In the genomic region with DNA sequence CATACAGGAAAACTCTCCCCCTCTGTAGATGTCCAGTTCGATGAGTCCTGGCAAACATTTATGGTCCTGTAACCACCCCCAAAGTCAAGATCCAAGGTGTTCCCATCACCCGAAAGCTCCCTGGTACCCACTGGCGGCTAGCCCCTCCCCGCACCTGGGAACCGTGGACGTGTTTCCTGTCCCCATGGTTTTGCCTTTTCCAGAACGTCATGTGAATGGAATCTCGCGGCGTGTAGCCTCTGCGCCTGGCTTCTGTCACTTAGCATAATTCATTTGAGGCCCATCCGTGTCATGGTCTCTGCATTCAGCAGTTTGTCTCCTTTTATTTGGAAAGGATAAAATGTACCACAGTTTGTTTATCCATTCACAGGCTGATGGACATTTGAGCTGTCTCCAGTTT, we compare ENCODE assay signal across 21 cellular contexts.
DNase-seq lines count a peak whose midpoint lies in the region; ATAC-seq and TF ChIP-seq lines count a peak whose summit lies in the region.
"Had no signal": no experiment of that assay in that cellular context is flagged by ENCODE, and none has a peak within 500 bp of the region (broad histone marks: within the 10 kb centered on the region; RNA-seq: fewer than 3 reads in every experiment).

No MANE protein-coding gene starts in this region.

- H3K36me3 ChIP-seq in left ventricle myocardium inferior (no peaks in the 10 kb centered on the region), mucosa of descending colon (ENCODE audit: low read depth) (no peaks in the 10 kb centered on the region), aorta (ENCODE audit: control insufficient read depth in 1 of 2, insufficient read depth in 2 of 2, low read length in 1 of 2) (no peaks in the 10 kb centered on the region)

- ATAC-seq in mucosa of descending colon, result no peak
- no peak for ATAC-seq in aorta (ENCODE audit: low FRiP score)
- no peak for ATAC-seq in GM18517 (IDR thresholded peaks at IDR 0.05; ENCODE audit: unreplicated experiment)

- TF ChIP-seq CTCF in left ventricle myocardium inferior (IDR thresholded peaks at IDR 0.05; ENCODE audit: borderline replicate concordance), result no peak
- no peak for TF ChIP-seq CTCF in chondrocyte (IDR thresholded peaks at IDR 0.05)
- no peak for TF ChIP-seq CTCF in mucosa of descending colon (IDR thresholded peaks at IDR 0.05)

- no peak overlapping the region for H3K27ac Mint-ChIP-seq in chondrocyte (ENCODE audit: unreplicated experiment)
- H3K27ac Mint-ChIP-seq: CD4-positive, alpha-beta T cell had no signal

- no peak overlapping the region for H3K4me3 Mint-ChIP-seq in chondrocyte (ENCODE audit: unreplicated experiment)
- H3K4me3 Mint-ChIP-seq: CD4-positive, alpha-beta T cell had no signal

- no peaks in the 10 kb centered on the region for H3K36me3 Mint-ChIP-seq in chondrocyte (ENCODE audit: low read depth)

- H3K9me3 Mint-ChIP-seq in chondrocyte (ENCODE audit: low read depth), result peaks cover 5% of the 10 kb centered on the region
- H3K9me3 Mint-ChIP-seq: CD4-positive, alpha-beta T cell had no signal

- peak; percentile 49 for DNase-seq in cardiac septum (ENCODE audit: low spot score)
- DNase-seq in left ventricle myocardium inferior, result no peak
- DNase-seq in chondrocyte (ENCODE audit: low spot score), result peak; percentile 49
- DNase-seq in mucosa of descending colon, result peak in 2 of 3 donors; percentile 16 to 22
- DNase-seq in aorta, result peak; percentile 14 to 24
- DNase-seq in stimulated activated CD8-positive, alpha-beta memory T cell treated with anti-CD3 and anti-CD28 coated beads, Interleukin-4, amount 100 ng/mL, for 48 hours, result no peak
- DNase-seq: AML-193; CD4-positive, alpha-beta T cell; DND-41; GDM1; GOT3; KBM-7; NCI-H1048; NCI-H146; NCI-H2227 treated with DMSO at 0.1 percent for 48 hours; NCI-H526; NK-92 treated with Interleukin-12 subunit alpha and Interleukin-12 subunit beta, amount 100 ng/mL, for 24 hours; OCI-M1 had no signal

- 90 to 91% methylated on average over 12 of the region's 12 CpGs for WGBS in aorta, 2 donors

- H3K27me3 Mint-ChIP-seq in chondrocyte (ENCODE audit: low read depth), result peaks cover 14% of the 10 kb centered on the region
- H3K27me3 Mint-ChIP-seq: CD4-positive, alpha-beta T cell had no signal

- H3K4me3 ChIP-seq in left ventricle myocardium inferior (no peak overlapping the region), mucosa of descending colon (no peak overlapping the region), aorta (ENCODE audit: low read length in 2 of 2) (no peak overlapping the region)

- intact Hi-C loops in cardiac septum (cut with DNase I), result no loop called here
- intact Hi-C loops in left ventricle myocardium inferior (cut with micrococcal nuclease), result loop anchor here (10.0 kb wide), 1 partner anchor 54 kb away; no protein-coding TSS in a partner anchor
- intact Hi-C loops in mucosa of descending colon (cut with DNase I, micrococcal nuclease), result no loop called here
- intact Hi-C loops in aorta (cut with DNase I), result no loop called here

- H3K27ac ChIP-seq in left ventricle myocardium inferior (replicated peaks) (no peak overlapping the region), aorta (ENCODE audit: low read depth in 1 of 2, low read length in 2 of 2) (no peak overlapping the region)
- H3K27ac ChIP-seq: HL-60, RWPE1 had no signal

- H3K4me1 Mint-ChIP-seq in chondrocyte (ENCODE audit: low read depth), result peaks cover 10% of the 10 kb centered on the region

- H3K9me3 ChIP-seq in left ventricle myocardium inferior (replicated peaks), result no peaks in the 10 kb centered on the region
- H3K9me3 ChIP-seq in mucosa of descending colon, result no peaks in the 10 kb centered on the region
- H3K9me3 ChIP-seq in aorta (ENCODE audit: control insufficient read depth, low read length), result no peaks in the 10 kb centered on the region

- H3K27me3 ChIP-seq in left ventricle myocardium inferior (ENCODE audit: low read depth) (no peaks in the 10 kb centered on the region), aorta (ENCODE audit: control insufficient read depth in 1 of 2, insufficient read depth in 2 of 2, low read length in 1 of 2) (no peaks in the 10 kb centered on the region)

- H3K4me1 ChIP-seq in left ventricle myocardium inferior, result peaks cover 16% of the 10 kb centered on the region
- no peaks in the 10 kb centered on the region for H3K4me1 ChIP-seq in mucosa of descending colon (ENCODE audit: low read depth)
- H3K4me1 ChIP-seq in aorta (ENCODE audit: control insufficient read depth in 1 of 2, insufficient read depth in 2 of 2, low read length in 2 of 2), result no peaks in the 10 kb centered on the region

Comparison
In these comparisons a context has a peak if more than half of its experiments do, and no peak if none do; other contexts are left out.
1. DNase-seq: peak in cardiac septum (single experiment), chondrocyte (single experiment), mucosa of descending colon (2 of 3) and aorta (2 of 2); none in left ventricle myocardium inferior (single experiment) and stimulated activated CD8-positive, alpha-beta memory T cell treated with anti-CD3 and anti-CD28 coated beads, Interleukin-4, amount 100 ng/mL, for 48 hours (single experiment).